In the genomic region with DNA sequence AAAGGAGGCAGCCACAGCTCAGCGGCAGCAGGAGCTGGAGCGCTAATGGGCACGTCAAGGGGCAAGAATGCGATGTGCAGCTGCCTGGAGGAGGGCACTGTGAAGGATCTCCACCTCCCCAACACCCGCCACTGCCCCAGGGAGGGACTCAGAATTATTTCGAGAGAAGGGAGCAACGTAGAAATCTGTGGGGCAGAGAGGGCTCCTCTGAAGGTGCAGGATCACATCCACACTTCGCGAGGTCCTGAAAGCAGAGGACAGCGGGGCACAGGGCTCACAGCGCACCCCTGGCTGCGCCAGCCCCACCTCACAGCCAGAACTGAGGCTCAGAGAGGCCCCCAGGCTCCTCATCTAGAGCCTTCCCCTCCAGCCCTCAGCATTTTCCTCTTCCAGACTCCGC, we compare ENCODE assay signal across 1 cellular context.
TF ChIP-seq lines count a peak whose summit lies in the region.

No MANE protein-coding gene starts in this region.

TF ChIP-seq in H1, 55 proteins besides CTCF, POLR2A, EP300 and RAD21:
- TF ChIP-seq, protein P1, sequence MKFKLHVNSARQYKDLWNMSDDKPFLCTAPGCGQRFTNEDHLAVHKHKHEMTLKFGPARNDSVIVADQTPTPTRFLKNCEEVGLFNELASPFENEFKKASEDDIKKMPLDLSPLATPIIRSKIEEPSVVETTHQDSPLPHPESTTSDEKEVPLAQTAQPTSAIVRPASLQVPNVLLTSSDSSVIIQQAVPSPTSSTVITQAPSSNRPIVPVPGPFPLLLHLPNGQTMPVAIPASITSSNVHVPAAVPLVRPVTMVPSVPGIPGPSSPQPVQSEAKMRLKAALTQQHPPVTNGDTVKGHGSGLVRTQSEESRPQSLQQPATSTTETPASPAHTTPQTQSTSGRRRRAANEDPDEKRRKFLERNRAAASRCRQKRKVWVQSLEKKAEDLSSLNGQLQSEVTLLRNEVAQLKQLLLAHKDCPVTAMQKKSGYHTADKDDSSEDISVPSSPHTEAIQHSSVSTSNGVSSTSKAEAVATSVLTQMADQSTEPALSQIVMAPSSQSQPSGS (IDR thresholded peaks at IDR 0.05; ENCODE audit: low read length): no peak
